Comparison of ENCODE assay signal across 24 cellular contexts in genomic region chr6:101465871-101466270, GRCh38.
"Had no signal": no experiment of that assay in that cellular context is flagged by ENCODE, and none has a peak within 500 bp of the region (broad histone marks: within the 10 kb centered on the region; RNA-seq: fewer than 3 reads in every experiment).

No MANE protein-coding gene starts in this region.

- H3K27ac ChIP-seq: brain microvascular endothelial cell, KMS-11 had no signal

- H3K36me3 Mint-ChIP-seq: activated naive CD8-positive, alpha-beta T cell treated with anti-CD3 and anti-CD28 coated beads for 36 hours had no signal

- H3K4me1 Mint-ChIP-seq: activated CD4-positive, alpha-beta T cell treated with anti-CD3 and anti-CD28 coated beads, Interleukin-2, amount 10 ng/mL, durations not matched to agents 24 days and 14 days; activated naive CD8-positive, alpha-beta T cell treated with anti-CD3 and anti-CD28 coated beads for 36 hours; activated T-helper 17 cell treated with anti-CD3 and anti-CD28 coated beads, Interleukin-2, amount 50 U/mL, for 72 hours; central memory CD8-positive, alpha-beta T cell had no signal

- DNase-seq: activated CD4-positive, alpha-beta T cell treated with anti-CD3 and anti-CD28 coated beads, Interleukin-2, amount 10 ng/mL, durations not matched to agents 24 days and 14 days; activated CD4-positive, alpha-beta T cell treated with anti-CD3 and anti-CD28 coated beads, Interleukin-2, amount 50 U/mL, for 4 hours; activated CD8-positive, alpha-beta T cell treated with anti-CD3 and anti-CD28 coated beads for 36 hours; activated effector memory CD4-positive, alpha-beta T cell treated with anti-CD3 and anti-CD28 coated beads, Interleukin-2, amount 50 U/mL, for 16 hours; activated naive CD4-positive, alpha-beta T cell; activated naive CD4-positive, alpha-beta T cell treated with anti-CD3 and anti-CD28 coated beads, Interleukin-2, amount 50 U/mL, for 16 hours; activated naive CD8-positive, alpha-beta T cell treated with anti-CD3 and anti-CD28 coated beads for 36 hours; activated T-cell treated with anti-CD3 and anti-CD28 coated beads, Interleukin-2, amount 50 U/mL, for 1 hour; activated T-cell treated with anti-CD3 and anti-CD28 coated beads, Interleukin-2, amount 50 U/mL, for 72 hours; amniotic stem cell; aorta; brain microvascular endothelial cell; MM.1S; NCI-H1105; NCI-H1417 treated with DMSO at 0.1 percent for 48 hours; NCI-H1930; NCI-H2081 treated with DMSO at 0.1 percent for 48 hours; NCI-H510A treated with DMSO at 0.1 percent for 48 hours; NCI-H526 treated with DMSO at 0.1 percent for 48 hours; NCI-H774 had no signal

- H3K36me3 ChIP-seq: brain microvascular endothelial cell had no signal

- H3K9me3 Mint-ChIP-seq: activated CD4-positive, alpha-beta T cell treated with anti-CD3 and anti-CD28 coated beads, Interleukin-2, amount 10 ng/mL, durations not matched to agents 24 days and 14 days had no signal

- H3K27me3 ChIP-seq: brain microvascular endothelial cell had no signal

- ATAC-seq: activated CD8-positive, alpha-beta T cell treated with anti-CD3 and anti-CD28 coated beads for 36 hours; activated T-cell treated with anti-CD3 and anti-CD28 coated beads, Interleukin-2, amount 50 U/mL, for 72 hours; activated T-helper 17 cell treated with anti-CD3 and anti-CD28 coated beads, Interleukin-2, amount 50 U/mL, for 72 hours; Panc1 had no signal

- H3K27me3 Mint-ChIP-seq: activated CD4-positive, alpha-beta T cell treated with anti-CD3 and anti-CD28 coated beads, Interleukin-2, amount 10 ng/mL, durations not matched to agents 24 days and 14 days; activated CD8-positive, alpha-beta T cell treated with anti-CD3 and anti-CD28 coated beads for 36 hours; activated naive CD8-positive, alpha-beta T cell treated with anti-CD3 and anti-CD28 coated beads for 36 hours; activated T-helper 17 cell treated with anti-CD3 and anti-CD28 coated beads, Interleukin-2, amount 50 U/mL, for 72 hours; central memory CD8-positive, alpha-beta T cell had no signal

- H3K4me3 Mint-ChIP-seq: activated CD4-positive, alpha-beta T cell treated with anti-CD3 and anti-CD28 coated beads, Interleukin-2, amount 10 ng/mL, durations not matched to agents 24 days and 14 days; activated CD8-positive, alpha-beta T cell treated with anti-CD3 and anti-CD28 coated beads for 36 hours; activated naive CD8-positive, alpha-beta T cell treated with anti-CD3 and anti-CD28 coated beads for 36 hours; activated T-cell treated with anti-CD3 and anti-CD28 coated beads, Interleukin-2, amount 50 U/mL, for 72 hours; activated T-helper 17 cell treated with anti-CD3 and anti-CD28 coated beads, Interleukin-2, amount 50 U/mL, for 72 hours; central memory CD8-positive, alpha-beta T cell had no signal

- H3K27ac Mint-ChIP-seq: activated CD4-positive, alpha-beta T cell treated with anti-CD3 and anti-CD28 coated beads, Interleukin-2, amount 10 ng/mL, durations not matched to agents 24 days and 14 days; activated CD8-positive, alpha-beta T cell treated with anti-CD3 and anti-CD28 coated beads for 36 hours; activated naive CD8-positive, alpha-beta T cell treated with anti-CD3 and anti-CD28 coated beads for 36 hours; activated T-cell treated with anti-CD3 and anti-CD28 coated beads, Interleukin-2, amount 50 U/mL, for 72 hours; activated T-helper 17 cell treated with anti-CD3 and anti-CD28 coated beads, Interleukin-2, amount 50 U/mL, for 72 hours had no signal
